10 cellular contexts compared by ENCODE assay signal in the genomic region with DNA sequence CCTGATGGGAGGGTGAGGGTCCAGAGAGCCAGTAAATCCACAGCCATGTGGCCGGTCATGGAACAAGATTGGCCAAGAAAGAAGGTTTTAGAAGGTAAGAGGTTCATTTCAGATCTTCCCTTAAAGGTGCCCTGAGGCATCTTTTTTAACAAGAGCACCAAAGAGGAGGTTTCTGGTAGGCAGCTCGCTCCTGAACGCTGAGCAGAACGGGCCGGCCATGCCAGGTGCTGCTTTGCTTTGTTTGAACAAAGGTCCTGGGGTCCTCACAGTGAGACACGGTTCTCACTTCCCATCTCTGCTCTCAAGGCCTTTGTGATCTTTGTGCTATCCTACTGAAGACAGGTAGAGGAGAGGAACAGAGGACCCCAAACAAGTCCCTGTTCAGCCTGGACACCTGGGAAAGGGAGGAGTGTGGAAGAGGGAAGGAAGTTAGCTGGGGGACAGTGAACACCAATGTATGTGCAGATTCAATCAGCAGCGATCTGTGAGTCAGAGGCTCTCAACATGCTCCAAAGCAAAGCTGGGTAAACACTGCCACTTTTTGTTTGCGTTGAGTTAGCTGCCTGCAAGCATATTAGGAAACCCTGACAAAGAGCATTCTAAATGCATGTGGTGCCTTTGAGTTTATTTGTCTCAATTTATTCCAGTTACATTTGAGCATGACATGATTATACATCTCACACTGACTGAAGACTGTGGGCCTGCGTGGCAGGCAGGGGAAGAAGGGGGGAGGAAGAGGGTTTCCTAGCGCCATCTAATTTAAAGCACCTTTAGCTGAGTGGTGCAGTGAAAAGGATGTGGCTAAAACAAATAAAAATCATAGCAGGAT.
DNase-seq lines count a peak whose midpoint lies in the region; ATAC-seq and TF ChIP-seq lines count a peak whose summit lies in the region.
"Had no signal": no experiment of that assay in that cellular context is flagged by ENCODE, and none has a peak within 500 bp of the region (broad histone marks: within the 10 kb centered on the region; RNA-seq: fewer than 3 reads in every experiment).

No MANE protein-coding gene starts in this region.

- no peak for TF ChIP-seq CTCF in fibroblast of villous mesenchyme (IDR thresholded peaks at IDR 0.05; ENCODE audit: insufficient read depth, low read depth, low read length)

- no peak for ATAC-seq in GM19035 (IDR thresholded peaks at IDR 0.05; ENCODE audit: unreplicated experiment)
- ATAC-seq: activated naive CD4-positive, alpha-beta T cell treated with anti-CD3 and anti-CD28 coated beads, Interleukin-2, amount 50 U/mL, for 72 hours had no signal

- DNase-seq in AG08395 (ENCODE audit: low spot score) (peak; percentile 74), HuH-7 (ENCODE audit: low spot score) (peak; percentile 31), RPMI7951 (ENCODE audit: low read depth) (peak; percentile 58), fibroblast of villous mesenchyme (ENCODE audit: low read depth) (peak; percentile 55), cerebellum (ENCODE audit: low spot score) (no peak), NCI-H1105 (lab: John Stamatoyannopoulos, UW) (no peak), HPDE6-E6E7 (ENCODE audit: extremely low spot score) (no peak)
- DNase-seq: CD4-positive, alpha-beta T cell had no signal

- H3K4me3 ChIP-seq in fibroblast of villous mesenchyme (ENCODE audit: low read depth, low read length), result no peak overlapping the region

Comparison
In these comparisons a context has a peak if more than half of its experiments do, and no peak if none do; other contexts are left out.
1. DNase-seq: peak in AG08395 (single experiment), HuH-7 (single experiment), RPMI7951 (single experiment) and fibroblast of villous mesenchyme (single experiment); none in cerebellum (single experiment), NCI-H1105 (single experiment) and HPDE6-E6E7 (single experiment).